In genomic region chr5:113038714-113039113, GRCh38 we compare ENCODE assay signal across 15 cellular contexts.
DNase-seq lines count a peak whose midpoint lies in the region; ATAC-seq and TF ChIP-seq lines count a peak whose summit lies in the region.
"Had no signal": no experiment of that assay in that cellular context is flagged by ENCODE, and none has a peak within 500 bp of the region (broad histone marks: within the 10 kb centered on the region; RNA-seq: fewer than 3 reads in every experiment).

No MANE protein-coding gene starts in this region.

- no peak overlapping the region for H2AFZ ChIP-seq in SK-N-SH (ENCODE audit: low read depth)

- H3K27ac Mint-ChIP-seq in MCF 10A (ENCODE audit: low read depth, unreplicated experiment), result peak overlapping the region; percentile 14
- no peak overlapping the region for H3K27ac Mint-ChIP-seq in stimulated activated effector memory CD8-positive, alpha-beta T cell treated with anti-CD3 and anti-CD28 coated beads, Interleukin-12 subunit alpha, Interleukin-12 subunit beta, amount 100 ng/mL, for 72 hours
- H3K27ac Mint-ChIP-seq: IgD-negative memory B cell; stimulated activated naive CD8-positive, alpha-beta T cell treated with anti-CD3 and anti-CD28 coated beads, Interleukin-15, Interleukin-2, amounts not matched to agents 100 ng/mL and 50 ng/mL, for 24 hours had no signal

- H3K9me2 ChIP-seq in SK-N-SH, result no peaks in the 10 kb centered on the region

- TF ChIP-seq CTCF in MCF 10A (IDR thresholded peaks at IDR 0.05; ENCODE audit: unreplicated experiment) (no peak), breast epithelium (IDR thresholded peaks at IDR 0.05) (no peak), SK-N-SH (IDR thresholded peaks at IDR 0.05) (no peak), coronary artery (IDR thresholded peaks at IDR 0.05) (no peak)

- no peaks in the 10 kb centered on the region for H3K9me3 Mint-ChIP-seq in MCF 10A (ENCODE audit: unreplicated experiment)
- H3K9me3 Mint-ChIP-seq in stimulated activated effector memory CD8-positive, alpha-beta T cell treated with anti-CD3 and anti-CD28 coated beads, Interleukin-12 subunit alpha, Interleukin-12 subunit beta, amount 100 ng/mL, for 72 hours, result no peaks in the 10 kb centered on the region
- H3K9me3 Mint-ChIP-seq: IgD-negative memory B cell; stimulated activated naive CD8-positive, alpha-beta T cell treated with anti-CD3 and anti-CD28 coated beads, Interleukin-15, Interleukin-2, amounts not matched to agents 100 ng/mL and 50 ng/mL, for 24 hours had no signal

- no peak overlapping the region for H3K27ac ChIP-seq in breast epithelium
- no peak overlapping the region; a peak in 1 of 4 replicates for H3K27ac ChIP-seq in SK-N-SH (ENCODE audit: low read depth in 2 of 2, low read length in 1 of 2)
- no peak overlapping the region for H3K27ac ChIP-seq in coronary artery
- H3K27ac ChIP-seq: SK-N-MC had no signal

- no peak overlapping the region for H3K4me2 ChIP-seq in SK-N-SH

- H3K9me3 ChIP-seq in breast epithelium (no peaks in the 10 kb centered on the region), SK-N-SH (no peaks in the 10 kb centered on the region)

- no peak overlapping the region for H3K4me3 Mint-ChIP-seq in MCF 10A (ENCODE audit: unreplicated experiment)
- no peak overlapping the region for H3K4me3 Mint-ChIP-seq in stimulated activated effector memory CD8-positive, alpha-beta T cell treated with anti-CD3 and anti-CD28 coated beads, Interleukin-12 subunit alpha, Interleukin-12 subunit beta, amount 100 ng/mL, for 72 hours
- H3K4me3 Mint-ChIP-seq: IgD-negative memory B cell; stimulated activated naive CD8-positive, alpha-beta T cell treated with anti-CD3 and anti-CD28 coated beads, Interleukin-15, Interleukin-2, amounts not matched to agents 100 ng/mL and 50 ng/mL, for 24 hours had no signal

- H3K27me3 ChIP-seq in breast epithelium (no peaks in the 10 kb centered on the region), SK-N-SH (ENCODE audit: insufficient read depth) (no peaks in the 10 kb centered on the region)

- DNase-seq in MCF 10A (ENCODE audit: unreplicated experiment) (peak; percentile 73), breast epithelium (ENCODE audit: low spot score in 2 of 2) (no peak), SK-N-SH (no peak), fibroblast of peridontal ligament (ENCODE audit: extremely low read depth) (peak; percentile 43), SHP77 treated with DMSO at 0.1 percent for 48 hours (lab: John Stamatoyannopoulos, UW) (no peak), coronary artery (ENCODE audit: low spot score) (no peak), NOMO-1 treated with dmso at 0.1 percent for 144 hours (lab: John Stamatoyannopoulos, UW; ENCODE audit: unreplicated experiment) (no peak)
- no peak for DNase-seq in stimulated activated effector memory CD8-positive, alpha-beta T cell treated with anti-CD3 and anti-CD28 coated beads, Interleukin-12 subunit alpha, Interleukin-12 subunit beta, amount 100 ng/mL, for 72 hours (ENCODE audit: low spot score in 2 of 2)
- DNase-seq: activated CD4-positive, alpha-beta T cell treated with anti-CD3 and anti-CD28 coated beads, Interleukin-2, amount 50 U/mL, for 48 hours; activated naive CD4-positive, alpha-beta T cell; DMS79 treated with DMSO at 0.1 percent for 48 hours; NCI-H345 had no signal

- TF ChIP-seq EP300 in SK-N-SH (IDR thresholded peaks at IDR 0.05; ENCODE audit: borderline replicate concordance in 1 of 2, low read depth in 1 of 2, low read length in 1 of 2), result no peak

- 84% methylated on average over 5 of the region's 9 CpGs for WGBS in SK-N-SH (ENCODE audit: low lambda C conversion rate)

- no peaks in the 10 kb centered on the region for H3F3A ChIP-seq in SK-N-SH (replicated peaks; ENCODE audit: insufficient read depth)

- ATAC-seq in stimulated activated effector memory CD8-positive, alpha-beta T cell treated with anti-CD3 and anti-CD28 coated beads, Interleukin-12 subunit alpha, Interleukin-12 subunit beta, amount 100 ng/mL, for 72 hours, result no peak

- TF ChIP-seq POLR2A in breast epithelium (IDR thresholded peaks at IDR 0.05), result no peak

- TF ChIP-seq RAD21 in SK-N-SH (IDR thresholded peaks at IDR 0.05; ENCODE audit: low read length), result peak; percentile 19; the same call in 1 of the 2 replicates

- no peaks in the 10 kb centered on the region for H3K4me1 ChIP-seq in breast epithelium
- H3K4me1 ChIP-seq in SK-N-SH (ENCODE audit: control insufficient read depth in 1 of 2, insufficient read depth in 2 of 2, low read depth in 1 of 2, low read length in 1 of 2), result peaks cover 0 to 9% of the 10 kb centered on the region in 2 experiments; a peak in 1 of 4 replicates

- H3K79me2 ChIP-seq in SK-N-SH (ENCODE audit: insufficient read depth), result no peaks in the 10 kb centered on the region

- BruUV-seq in MCF 10A (replicated peaks; lab: Mats Ljungman, UMichigan), result no TSS peak

- CTCF ChIA-PET in MCF 10A (lab: Yijun Ruan, JAX) (interaction anchor here (0.6 kb wide), 3 partner anchors 256 to 453 kb away, joined by 3 read pairs; no protein-coding TSS in a partner anchor), SK-N-SH (lab: Yijun Ruan, JAX) (no interaction called here)

- H3K36me3 Mint-ChIP-seq in MCF 10A (ENCODE audit: insufficient read depth, unreplicated experiment), result peaks cover 36% of the 10 kb centered on the region
- no peaks in the 10 kb centered on the region for H3K36me3 Mint-ChIP-seq in stimulated activated effector memory CD8-positive, alpha-beta T cell treated with anti-CD3 and anti-CD28 coated beads, Interleukin-12 subunit alpha, Interleukin-12 subunit beta, amount 100 ng/mL, for 72 hours

- no peaks in the 10 kb centered on the region for H3K27me3 Mint-ChIP-seq in MCF 10A (ENCODE audit: insufficient read depth, unreplicated experiment)
- H3K27me3 Mint-ChIP-seq: stimulated activated naive CD8-positive, alpha-beta T cell treated with anti-CD3 and anti-CD28 coated beads, Interleukin-15, Interleukin-2, amounts not matched to agents 100 ng/mL and 50 ng/mL, for 24 hours had no signal

- intact Hi-C loops in MCF 10A (cut with micrococcal nuclease) (loop anchor here (2.0 kb wide), 1 partner anchor 42 kb away; no protein-coding TSS in a partner anchor), breast epithelium (cut with DNase I; ENCODE audit: low total_unique reads) (no loop called here)

- H3K36me3 ChIP-seq in breast epithelium (no peaks in the 10 kb centered on the region), SK-N-SH (replicated peaks in 1 of 2; ENCODE audit: control insufficient read depth in 1 of 2, insufficient read depth in 2 of 2, low read length in 1 of 2) (no peaks in the 10 kb centered on the region)

- no peaks in the 10 kb centered on the region for H4K20me1 ChIP-seq in SK-N-SH (ENCODE audit: insufficient read depth)

- no peak overlapping the region for H3K9ac ChIP-seq in SK-N-SH

- peaks cover 16% of the 10 kb centered on the region for H3K4me1 Mint-ChIP-seq in MCF 10A (ENCODE audit: insufficient read depth, unreplicated experiment)
- H3K4me1 Mint-ChIP-seq in stimulated activated effector memory CD8-positive, alpha-beta T cell treated with anti-CD3 and anti-CD28 coated beads, Interleukin-12 subunit alpha, Interleukin-12 subunit beta, amount 100 ng/mL, for 72 hours, result no peaks in the 10 kb centered on the region
- H3K4me1 Mint-ChIP-seq: IgD-negative memory B cell had no signal

- no peak overlapping the region for H3K4me3 ChIP-seq in breast epithelium
- H3K4me3 ChIP-seq in SK-N-SH (ENCODE audit: low read depth in 2 of 2, low read length in 1 of 2), result no peak overlapping the region
- no peak overlapping the region for H3K4me3 ChIP-seq in coronary artery
- H3K4me3 ChIP-seq: SK-N-MC had no signal

- POLR2A ChIA-PET in MCF 10A (lab: Yijun Ruan, JAX), result no interaction called here
- POLR2A ChIA-PET in SK-N-SH (lab: Yijun Ruan, JAX), result no interaction called here

TF ChIP-seq in SK-N-SH, 30 proteins besides CTCF, POLR2A, EP300 and RAD21:
- TF ChIP-seq USF1 (IDR thresholded peaks at IDR 0.05; ENCODE audit: borderline replicate concordance, low read depth) (no peak), RFX5 (IDR thresholded peaks at IDR 0.05; ENCODE audit: low read length) (no peak), YY1 (IDR thresholded peaks at IDR 0.05; ENCODE audit: low read depth) (no peak), NRF1 (IDR thresholded peaks at IDR 0.05; ENCODE audit: low read depth, low read length) (no peak), FOXJ3 (CRISPR knock-in tag; IDR thresholded peaks at IDR 0.05) (no peak), JUND (IDR thresholded peaks at IDR 0.05) (no peak), EZH2phosphoT487 (IDR thresholded peaks at IDR 0.05; ENCODE audit: borderline replicate concordance, low read depth) (no peak), ZBTB33 (IDR thresholded peaks at IDR 0.05; ENCODE audit: borderline replicate concordance, low read depth) (no peak)

Comparison
In these comparisons a context has a peak if more than half of its experiments do, and no peak if none do; other contexts are left out.
1. DNase-seq: peak in MCF 10A (single experiment) and fibroblast of peridontal ligament (single experiment); none in breast epithelium (0 of 2), SK-N-SH (single experiment), SHP77 treated with DMSO at 0.1 percent for 48 hours (single experiment), coronary artery (single experiment), NOMO-1 treated with dmso at 0.1 percent for 144 hours (single experiment) and stimulated activated effector memory CD8-positive, alpha-beta T cell treated with anti-CD3 and anti-CD28 coated beads, Interleukin-12 subunit alpha, Interleukin-12 subunit beta, amount 100 ng/mL, for 72 hours (0 of 2).